Comparison of ENCODE assay signal across 22 cellular contexts in genomic region chr16:69466547-69466946, GRCh38. TPM values are rescaled to one million over a fixed set of nuclear protein-coding genes. Genes with fewer than 3 reads are reported as not detected.
DNase-seq lines count a peak whose midpoint lies in the region; ATAC-seq, FAIRE-seq and TF ChIP-seq lines count a peak whose summit lies in the region.
"Had no signal": no experiment of that assay in that cellular context is flagged by ENCODE, and none has a peak within 500 bp of the region (broad histone marks: within the 10 kb centered on the region; RNA-seq: fewer than 3 reads in every experiment).

No MANE protein-coding gene starts in this region.

- TF ChIP-seq EP300 in A549 (IDR thresholded peaks at IDR 0.05), result no peak
- no peak for TF ChIP-seq EP300 in transverse colon (IDR thresholded peaks at IDR 0.05; ENCODE audit: low read depth)

- peak overlapping the region; percentile 27 for H3K4me3 Mint-ChIP-seq in T-helper 2 cell treated with Interferon-gamma antibody and Interleukin-4, amounts not matched to agents 5 μg/mL and 100 μg/mL, for 36 hours
- H3K4me3 Mint-ChIP-seq: activated CD4-positive, alpha-beta T cell treated with anti-CD3 and anti-CD28 coated beads, Interleukin-2, amount 10 ng/mL, durations not matched to agents 24 days and 14 days; activated naive CD8-positive, alpha-beta T cell treated with anti-CD3 and anti-CD28 coated beads, Interleukin-2, amount 50 U/mL, for 24 hours; naive thymus-derived CD4-positive, alpha-beta T cell had no signal

- ATAC-seq in A549, result no peak
- ATAC-seq in HG02759 (IDR thresholded peaks at IDR 0.05; ENCODE audit: unreplicated experiment), result no peak
- no peak for ATAC-seq in HG02642 (IDR thresholded peaks at IDR 0.05; ENCODE audit: poor library complexity, unreplicated experiment)
- ATAC-seq: activated naive CD8-positive, alpha-beta T cell treated with anti-CD3 and anti-CD28 coated beads, Interleukin-2, amount 50 U/mL, for 24 hours; naive thymus-derived CD4-positive, alpha-beta T cell had no signal

- peaks cover 36% of the 10 kb centered on the region for H3K36me3 ChIP-seq in OCI-LY7 (ENCODE audit: insufficient read depth, low read length)
- H3K36me3 ChIP-seq in transverse colon, result peaks cover 0 to 13% (median 0%) of the 10 kb centered on the region in 4 donors

- no peak overlapping the region for H2AFZ ChIP-seq in OCI-LY7 (ENCODE audit: low read length)

- H3K9me3 Mint-ChIP-seq in T-helper 2 cell treated with Interferon-gamma antibody and Interleukin-4, amounts not matched to agents 5 μg/mL and 100 μg/mL, for 36 hours, result no peaks in the 10 kb centered on the region
- H3K9me3 Mint-ChIP-seq: activated CD4-positive, alpha-beta T cell treated with anti-CD3 and anti-CD28 coated beads, Interleukin-2, amount 10 ng/mL, durations not matched to agents 24 days and 14 days; activated naive CD8-positive, alpha-beta T cell treated with anti-CD3 and anti-CD28 coated beads, Interleukin-2, amount 50 U/mL, for 24 hours; naive thymus-derived CD4-positive, alpha-beta T cell had no signal

- in situ Hi-C loops in transverse colon (cut with MboI; ENCODE audit: low pct_ligation_motif_present in 1 of 4, low pct_unique_long_range_greater_than_20kb in 1 of 4, low sequenced_read_pairs in 3 of 4), result no loop called here

- no peak for TF ChIP-seq POLR2A in A549 (IDR thresholded peaks at IDR 0.05; ENCODE audit: low read length)
- no peak for TF ChIP-seq POLR2A in transverse colon (IDR thresholded peaks at IDR 0.05)

- no peaks in the 10 kb centered on the region for H3K9me2 ChIP-seq in OCI-LY7 (ENCODE audit: insufficient read depth, low read length)

- peaks cover 30% of the 10 kb centered on the region for H3K36me3 Mint-ChIP-seq in T-helper 2 cell treated with Interferon-gamma antibody and Interleukin-4, amounts not matched to agents 5 μg/mL and 100 μg/mL, for 36 hours (ENCODE audit: low read depth)

- H4K20me1 ChIP-seq in OCI-LY7 (ENCODE audit: insufficient read depth, low read length), result no peaks in the 10 kb centered on the region; the same call in 1 of the 2 replicates

- TF ChIP-seq RAD21 in A549 (conservative IDR thresholded peaks at IDR 0.05 in 1 of 2, IDR thresholded peaks at IDR 0.05 in 1 of 2), result no peak

- peak overlapping the region; percentile 88 for H3K27ac Mint-ChIP-seq in T-helper 2 cell treated with Interferon-gamma antibody and Interleukin-4, amounts not matched to agents 5 μg/mL and 100 μg/mL, for 36 hours

- POLR2A ChIA-PET in A549 (lab: Yijun Ruan, JAX) (no interaction called here), OCI-LY7 (lab: Charles Lee) (no interaction called here)

- DNase-seq in A549 (ENCODE audit: low read depth in 1 of 2, low spot score in 1 of 2) (no peak), EH (ENCODE audit: low read depth) (peak; percentile 38), lung microvascular endothelial cell (ENCODE audit: low read depth in 2 of 2) (peak; percentile 24 to 45), OCI-LY7 (ENCODE audit: low spot score) (no peak), transverse colon (no peak)
- no peak for DNase-seq in T-helper 2 cell treated with Interferon-gamma antibody and Interleukin-4, amounts not matched to agents 5 μg/mL and 100 μg/mL, for 36 hours (ENCODE audit: low spot score)
- DNase-seq: activated CD4-positive, alpha-beta T cell treated with anti-CD3 and anti-CD28 coated beads, Interleukin-2, amount 10 ng/mL, durations not matched to agents 24 days and 14 days; activated naive CD8-positive, alpha-beta T cell treated with anti-CD3 and anti-CD28 coated beads, Interleukin-2, amount 50 U/mL, for 24 hours; activated T-cell treated with anti-CD3 and anti-CD28 coated beads, Interleukin-2, amount 50 U/mL, for 1 hour; GOT3; left ventricle myocardium inferior; naive thymus-derived CD4-positive, alpha-beta T cell; NCI-H1417; NCI-H2081; NCI-H748 treated with DMSO at 0.1 percent for 48 hours; stimulated activated CD8-positive, alpha-beta memory T cell treated with anti-CD3 and anti-CD28 coated beads, Interleukin-4, amount 100 ng/mL, for 48 hours; WERI-Rb-1 had no signal

- no peaks in the 10 kb centered on the region for H3K27me3 ChIP-seq in transverse colon
- H3K27me3 ChIP-seq: tibial nerve had no signal

- H3K4me1 Mint-ChIP-seq in T-helper 2 cell treated with Interferon-gamma antibody and Interleukin-4, amounts not matched to agents 5 μg/mL and 100 μg/mL, for 36 hours (ENCODE audit: low read depth), result peaks cover 66% of the 10 kb centered on the region

- H3K27ac ChIP-seq in A549 (peak overlapping the region; percentile 60 to 82; a peak in 5 of 6 replicates), OCI-LY7 (ENCODE audit: low read depth, low read length, poor library complexity, severe bottlenecking) (no peak overlapping the region), transverse colon (no peak overlapping the region)
- H3K27ac ChIP-seq: epithelial cell of prostate, left ventricle myocardium inferior, tibial nerve, WERI-Rb-1 had no signal

- BruUV-seq in OCI-LY7 (replicated peaks; lab: Mats Ljungman, UMichigan), result no TSS peak

- TF ChIP-seq CTCF in A549 (IDR thresholded peaks at IDR 0.05), result no peak
- no peak for TF ChIP-seq CTCF in OCI-LY7 (conservative IDR thresholded peaks at IDR 0.05; ENCODE audit: low read length)
- no peak for TF ChIP-seq CTCF in transverse colon (IDR thresholded peaks at IDR 0.05)

- H3K4me2 ChIP-seq in A549 (peak overlapping the region; percentile 11; the same call in 1 of the 3 replicates), OCI-LY7 (ENCODE audit: low read length) (no peak overlapping the region)

- no peaks in the 10 kb centered on the region for H3K27me3 Mint-ChIP-seq in T-helper 2 cell treated with Interferon-gamma antibody and Interleukin-4, amounts not matched to agents 5 μg/mL and 100 μg/mL, for 36 hours (ENCODE audit: low read depth)
- H3K27me3 Mint-ChIP-seq: activated CD4-positive, alpha-beta T cell treated with anti-CD3 and anti-CD28 coated beads, Interleukin-2, amount 10 ng/mL, durations not matched to agents 24 days and 14 days; activated naive CD8-positive, alpha-beta T cell treated with anti-CD3 and anti-CD28 coated beads, Interleukin-2, amount 50 U/mL, for 24 hours; naive thymus-derived CD4-positive, alpha-beta T cell had no signal

- peaks cover 64% of the 10 kb centered on the region for H3K4me1 ChIP-seq in A549
- H3K4me1 ChIP-seq in OCI-LY7 (ENCODE audit: insufficient read depth, low read length, poor library complexity, severe bottlenecking), result peaks cover 11% of the 10 kb centered on the region
- peaks cover 0 to 24% (median 8%) of the 10 kb centered on the region in 4 donors for H3K4me1 ChIP-seq in transverse colon

- no peaks in the 10 kb centered on the region for H3K79me2 ChIP-seq in OCI-LY7 (ENCODE audit: insufficient read depth, low read depth, low read length)

- 23% methylated on average over 2 of the region's 2 CpGs for WGBS in A549 (ENCODE audit: missing lambda C conversion rate)
- WGBS in transverse colon (ENCODE audit: low coverage in 1 of 2), 2 donors, result 7 to 31% methylated on average over 2 of the region's 2 CpGs

- CTCF ChIA-PET in A549 (lab: Yijun Ruan, JAX) (no interaction called here), OCI-LY7 (lab: Charles Lee; ENCODE audit: unreplicated experiment) (no interaction called here)

- no peak for FAIRE-seq in A549 (lab: Jason Lieb, UNC)

- H3K4me3 ChIP-seq in A549 (no peak overlapping the region), OCI-LY7 (ENCODE audit: low read depth, low read length, poor library complexity, severe bottlenecking) (no peak overlapping the region), transverse colon (no peak overlapping the region)
- H3K4me3 ChIP-seq: left ventricle myocardium inferior, skin epidermis, tibial nerve had no signal

- H3K9me3 ChIP-seq in A549 (no peaks in the 10 kb centered on the region), OCI-LY7 (ENCODE audit: low read length) (no peaks in the 10 kb centered on the region), transverse colon (no peaks in the 10 kb centered on the region)
- H3K9me3 ChIP-seq: left ventricle myocardium inferior, tibial nerve had no signal

- intact Hi-C loops in OCI-LY7 (cut with micrococcal nuclease; ENCODE audit: unreplicated experiment), result no loop called here
- intact Hi-C loops in transverse colon (cut with DNase I; ENCODE audit: low total_unique reads), result no loop called here

TF ChIP-seq in A549, 52 proteins besides CTCF, POLR2A, EP300 and RAD21 (continues in another document):
- TF ChIP-seq PHF8 (IDR thresholded peaks at IDR 0.05; ENCODE audit: borderline replicate concordance, low read depth) (no peak), MAZ (IDR thresholded peaks at IDR 0.05; ENCODE audit: borderline replicate concordance, low read depth, low read length) (no peak), CHD4 (IDR thresholded peaks at IDR 0.05; ENCODE audit: borderline replicate concordance) (no peak), RNF2 (IDR thresholded peaks at IDR 0.05; ENCODE audit: borderline replicate concordance, low read depth) (no peak), HDAC2 (IDR thresholded peaks at IDR 0.05) (no peak), KDM1A (IDR thresholded peaks at IDR 0.05; ENCODE audit: low read depth) (no peak), MAFK (IDR thresholded peaks at IDR 0.05; ENCODE audit: partially characterized antibody) (no peak), SMC3 (IDR thresholded peaks at IDR 0.05) (no peak), FOSB (CRISPR knock-in tag; IDR thresholded peaks at IDR 0.05) (no peak), HEYL (CRISPR knock-in tag; IDR thresholded peaks at IDR 0.05) (no peak), NFE2L2 (conservative IDR thresholded peaks at IDR 0.05; ENCODE audit: low read length) (no peak), BCL3 (IDR thresholded peaks at IDR 0.05) (no peak)

RNA-seq across cellular contexts. Expression of gene CYB5B, which starts 42.1 kb away (rescaled TPM):
- 477 and 583 TPM in 2 replicates for polyA plus RNA-seq in A549 (2011; rRNA removed)
- 117 and 201 TPM in 2 replicates for polyA plus RNA-seq in A549 (2012; cell fraction: cytosol; rRNA removed)
- 48.0 and 91.3 TPM in 2 replicates for polyA plus RNA-seq in A549 (2012; cell fraction: nucleus; rRNA removed)
- polyA plus RNA-seq in A549 (2017; fragmentation: RNase III; extraction: RNeasy Plus Mini Kit Qiagen cat#74134 plus additional on column Dnase treatment), result 159 to 248 TPM (median 217 TPM) in 3 replicates
- 258 and 323 TPM in 2 replicates for polyA minus RNA-seq in A549 (2011; rRNA and poly(A)+ RNA removed)
- 48.2 and 52.8 TPM in 2 replicates for total RNA-seq in lung microvascular endothelial cell
- 64.9 and 83.0 TPM in 2 replicates for total RNA-seq in OCI-LY7 (2014; rRNA removed; shearing (Covaris generic))
- 177 and 184 TPM in 2 replicates for total RNA-seq in OCI-LY7 (2022)
- total RNA-seq in transverse colon, result 10 to 100 TPM; 30.3 to 60.5 (median 42.4) TPM

Comparison
In these comparisons a context has a peak if more than half of its experiments do, and no peak if none do; other contexts are left out.
1. DNase-seq: peak in EH (single experiment) and lung microvascular endothelial cell (2 of 2); none in A549 (0 of 2), T-helper 2 cell treated with Interferon-gamma antibody and Interleukin-4, amounts not matched to agents 5 μg/mL and 100 μg/mL, for 36 hours (single experiment), OCI-LY7 (single experiment) and transverse colon (single experiment).
2. H3K27ac ChIP-seq: peak in A549 (2 of 2); none in OCI-LY7 (single experiment) and transverse colon (0 of 4).